Comparison of ENCODE assay signal across 18 cellular contexts in genomic region chr7:15832996-15833395, GRCh38.
DNase-seq lines count a peak whose midpoint lies in the region; ATAC-seq and TF ChIP-seq lines count a peak whose summit lies in the region.
"Had no signal": no experiment of that assay in that cellular context is flagged by ENCODE, and none has a peak within 500 bp of the region (broad histone marks: within the 10 kb centered on the region; RNA-seq: fewer than 3 reads in every experiment).

No MANE protein-coding gene starts in this region.

- TF ChIP-seq EP300 in transverse colon (IDR thresholded peaks at IDR 0.05; ENCODE audit: low read depth) = no peak

- intact Hi-C loops in left ventricle myocardium inferior (cut with micrococcal nuclease) (no loop called here), transverse colon (cut with DNase I; ENCODE audit: low total_unique reads) (no loop called here)

- no peak for ATAC-seq in GM18858 (IDR thresholded peaks at IDR 0.05; ENCODE audit: unreplicated experiment)
- no peak for ATAC-seq in GM19328 (IDR thresholded peaks at IDR 0.05; ENCODE audit: unreplicated experiment)
- ATAC-seq: A549, body of pancreas, Panc1 had no signal

- H3K4me3 ChIP-seq in left ventricle myocardium inferior (no peak overlapping the region), transverse colon (no peak overlapping the region)
- H3K4me3 ChIP-seq: A549, body of pancreas, upper lobe of left lung had no signal

- H3K36me3 ChIP-seq in left ventricle myocardium inferior (no peaks in the 10 kb centered on the region), transverse colon (no peaks in the 10 kb centered on the region)
- H3K36me3 ChIP-seq: upper lobe of left lung had no signal

- peak; percentile 16 for DNase-seq in NCI-H510A treated with DMSO at 0.1 percent for 48 hours (lab: John Stamatoyannopoulos, UW)
- DNase-seq in NCI-H510A (lab: John Stamatoyannopoulos, UW) = no peak
- DNase-seq in left ventricle myocardium inferior = peak; percentile 70
- DNase-seq in transverse colon = peak; percentile 49
- no peak for DNase-seq in activated gamma-delta T cell (lab: John Stamatoyannopoulos, UW)
- DNase-seq: activated CD4-positive, alpha-beta T cell treated with anti-CD3 and anti-CD28 coated beads, Interleukin-2, amount 50 U/mL, for 1 hour; endodermal cell; Karpas-422; NCI-H2171; stimulated activated CD8-positive, alpha-beta memory T cell treated with anti-CD3 and anti-CD28 coated beads, Interleukin-4, amount 100 ng/mL, for 48 hours; upper lobe of left lung had no signal

- 26 to 40% methylated on average over 1 of the region's 1 CpG for WGBS in transverse colon (ENCODE audit: low coverage in 1 of 2), 2 donors

- H3K9me3 ChIP-seq in left ventricle myocardium inferior (replicated peaks) (no peaks in the 10 kb centered on the region), transverse colon (no peaks in the 10 kb centered on the region)
- H3K9me3 ChIP-seq: A549, body of pancreas, upper lobe of left lung had no signal

- H3K4me1 ChIP-seq in left ventricle myocardium inferior (peaks cover 53% of the 10 kb centered on the region), transverse colon (peaks cover 0 to 9% (median 2%) of the 10 kb centered on the region in 4 donors)
- H3K4me1 ChIP-seq: A549, body of pancreas, parathyroid adenoma had no signal

- in situ Hi-C loops in transverse colon (cut with MboI; ENCODE audit: low pct_ligation_motif_present in 1 of 4, low pct_unique_long_range_greater_than_20kb in 1 of 4, low sequenced_read_pairs in 3 of 4) = no loop called here

- no peak for TF ChIP-seq CTCF in VCaP (conservative IDR thresholded peaks at IDR 0.05)
- TF ChIP-seq CTCF in left ventricle myocardium inferior (IDR thresholded peaks at IDR 0.05; ENCODE audit: borderline replicate concordance) = no peak
- TF ChIP-seq CTCF in transverse colon (IDR thresholded peaks at IDR 0.05) = no peak

- H3K27me3 ChIP-seq in left ventricle myocardium inferior (ENCODE audit: low read depth) (no peaks in the 10 kb centered on the region), transverse colon (no peaks in the 10 kb centered on the region)
- H3K27me3 ChIP-seq: body of pancreas, upper lobe of left lung had no signal

- H3K27ac ChIP-seq in VCaP (peak overlapping the region; percentile 50), left ventricle myocardium inferior (replicated peaks) (peak overlapping the region; percentile 67), transverse colon (no peak overlapping the region)
- H3K27ac ChIP-seq: A549, body of pancreas, parathyroid adenoma had no signal

- no peak for TF ChIP-seq POLR2A in transverse colon (IDR thresholded peaks at IDR 0.05)

Comparison
In these comparisons a context has a peak if more than half of its experiments do, and no peak if none do; other contexts are left out.
1. DNase-seq: peak in NCI-H510A treated with DMSO at 0.1 percent for 48 hours (single experiment), left ventricle myocardium inferior (single experiment) and transverse colon (single experiment); none in NCI-H510A (single experiment) and activated gamma-delta T cell (single experiment).
2. H3K27ac ChIP-seq: peak in VCaP (single experiment) and left ventricle myocardium inferior (single experiment); none in transverse colon (0 of 4).